Comparison of ENCODE assay signal across 8 cellular contexts in the genomic region with DNA sequence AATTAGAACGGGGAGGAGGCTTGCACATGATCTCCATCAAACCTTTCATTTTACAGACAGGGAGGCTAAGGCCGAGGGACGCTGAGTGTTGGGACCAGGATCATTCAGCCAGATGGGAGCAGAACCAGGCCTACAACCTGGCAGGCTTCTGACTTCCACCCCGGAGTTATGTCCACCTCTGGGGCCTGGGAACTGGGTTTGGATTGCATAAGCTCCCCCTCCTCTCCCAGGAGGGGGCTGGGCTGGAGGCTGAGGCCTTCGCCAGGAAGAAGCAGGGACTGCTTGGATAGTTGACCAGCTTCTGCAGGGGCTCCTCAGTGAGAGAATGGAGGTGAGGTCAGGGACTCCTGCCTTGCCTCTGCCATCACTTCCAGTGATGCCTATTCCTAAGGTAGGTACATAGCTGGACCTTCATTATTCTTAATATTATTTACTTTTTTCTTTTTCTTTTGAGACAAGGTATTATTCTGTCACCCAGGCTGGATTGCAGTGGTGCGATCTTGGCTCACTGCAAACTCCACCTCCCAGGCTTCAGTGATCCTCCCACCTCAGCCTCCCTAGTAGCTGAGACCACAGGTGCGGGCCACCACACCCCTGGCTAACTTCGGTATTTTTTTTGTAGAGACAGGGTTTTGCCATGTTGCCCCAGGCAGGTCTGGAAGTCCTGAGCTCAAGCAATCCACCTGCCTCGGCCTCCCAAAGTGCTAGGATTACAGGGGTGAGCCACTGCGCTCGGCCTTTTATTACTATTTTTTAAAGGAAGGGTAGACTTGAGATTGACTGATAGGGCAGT. TPM values are rescaled to one million over a fixed set of nuclear protein-coding genes. Genes with fewer than 3 reads are reported as not detected.
A peak's percentile ranks its signal among the peaks of the same experiment; 100 is the strongest.
DNase-seq lines count a peak whose midpoint lies in the region; ATAC-seq and TF ChIP-seq lines count a peak whose summit lies in the region.

No MANE protein-coding gene starts in this region.

- H4K5ac ChIP-seq in mesendoderm (ENCODE audit: low read length), result no peak overlapping the region

- peak overlapping the region; percentile 85 to 97 (median 91) for H3K4me3 Mint-ChIP-seq in CD4-positive, alpha-beta memory T cell
- H3K4me3 Mint-ChIP-seq in activated naive CD8-positive, alpha-beta T cell treated with anti-CD3 and anti-CD28 coated beads for 36 hours, result peak overlapping the region; percentile 95

- no peak overlapping the region for H2BK120ac ChIP-seq in mesendoderm (ENCODE audit: low read depth, low read length)

- CTCF ChIA-PET in CD4-positive, alpha-beta memory T cell (lab: Charles Lee; ENCODE audit: partially characterized antibody), result interaction anchor here (1.5 to 2.3 kb wide), 4 partner anchors 72 to 398 kb away, joined by 5 to 17 read pairs (median 8); no protein-coding TSS in a partner anchor

- H3K9me3 ChIP-seq in CD4-positive, alpha-beta memory T cell (ENCODE audit: control insufficient read depth in 1 of 2, low read length in 2 of 2), result no peaks in the 10 kb centered on the region
- H3K9me3 ChIP-seq in aorta (ENCODE audit: control insufficient read depth, low read length), result no peaks in the 10 kb centered on the region

- no peaks in the 10 kb centered on the region for H3K79me1 ChIP-seq in mesendoderm (ENCODE audit: low read length)

- H3K27me3 ChIP-seq in CD4-positive, alpha-beta memory T cell (ENCODE audit: insufficient read depth, low read length), result no peaks in the 10 kb centered on the region
- H3K27me3 ChIP-seq in HL-60 (ENCODE audit: insufficient read depth, poor library complexity, severe bottlenecking), result no peaks in the 10 kb centered on the region
- no peaks in the 10 kb centered on the region for H3K27me3 ChIP-seq in mesendoderm (ENCODE audit: insufficient read depth, low read length, poor library complexity)
- no peaks in the 10 kb centered on the region for H3K27me3 ChIP-seq in aorta (ENCODE audit: control insufficient read depth in 1 of 2, insufficient read depth in 2 of 2, low read length in 1 of 2)

- no peak for DNase-seq in CD4-positive, alpha-beta memory T cell
- DNase-seq in HL-60 (ENCODE audit: low read depth in 1 of 2, low spot score in 1 of 2) (no peak), mesendoderm (peak; percentile 55), aorta (no peak), A172 (ENCODE audit: low spot score) (no peak), NCI-H2081 treated with DMSO at 0.1 percent for 48 hours (lab: John Stamatoyannopoulos, UW) (no peak)
- no peak for DNase-seq in activated naive CD8-positive, alpha-beta T cell treated with anti-CD3 and anti-CD28 coated beads for 36 hours

- H3K27ac ChIP-seq in CD4-positive, alpha-beta memory T cell (ENCODE audit: low read depth, low read length), result peak overlapping the region; percentile 57
- peak overlapping the region; percentile 84 for H3K27ac ChIP-seq in HL-60 (replicated peaks)
- no peak overlapping the region for H3K27ac ChIP-seq in mesendoderm (ENCODE audit: low read depth, low read length)
- no peak overlapping the region for H3K27ac ChIP-seq in aorta (ENCODE audit: low read depth in 1 of 2, low read length in 2 of 2)

- H2BK5ac ChIP-seq in mesendoderm (ENCODE audit: low read length), result no peak overlapping the region

- H3K56ac ChIP-seq in mesendoderm (ENCODE audit: low read length), result peak overlapping the region; percentile 53

- peaks cover 3% of the 10 kb centered on the region for H3K36me3 ChIP-seq in CD4-positive, alpha-beta memory T cell (ENCODE audit: insufficient read depth, low read length)
- H3K36me3 ChIP-seq in mesendoderm (ENCODE audit: control insufficient read depth, insufficient read depth, low read length), result no peaks in the 10 kb centered on the region
- H3K36me3 ChIP-seq in aorta (ENCODE audit: control insufficient read depth in 1 of 2, insufficient read depth in 2 of 2, low read length in 1 of 2), result no peaks in the 10 kb centered on the region

- H3K18ac ChIP-seq in mesendoderm (ENCODE audit: low read length), result no peak overlapping the region

- intact Hi-C loops in CD4-positive, alpha-beta memory T cell (cut with micrococcal nuclease), result loop anchor here (5.0 to 10.0 kb wide), 2 partner anchors 401 to 872 kb away; a partner anchor contains a TSS
- intact Hi-C loops in aorta (cut with DNase I), result no loop called here

- H2AK5ac ChIP-seq in mesendoderm (ENCODE audit: low read length), result no peak overlapping the region

- no peaks in the 10 kb centered on the region for H3K9me3 Mint-ChIP-seq in CD4-positive, alpha-beta memory T cell
- H3K9me3 Mint-ChIP-seq in activated naive CD8-positive, alpha-beta T cell treated with anti-CD3 and anti-CD28 coated beads for 36 hours, result no peaks in the 10 kb centered on the region

- peaks cover 24 to 42% (median 34%) of the 10 kb centered on the region in 4 donors for H3K4me1 Mint-ChIP-seq in CD4-positive, alpha-beta memory T cell
- peaks cover 24% of the 10 kb centered on the region for H3K4me1 Mint-ChIP-seq in activated naive CD8-positive, alpha-beta T cell treated with anti-CD3 and anti-CD28 coated beads for 36 hours

- no peaks in the 10 kb centered on the region for H3K79me2 ChIP-seq in mesendoderm (ENCODE audit: control insufficient read depth, insufficient read depth, low read length)

- no peak for ATAC-seq in aorta (ENCODE audit: low FRiP score)
- ATAC-seq in HG03135 (IDR thresholded peaks at IDR 0.05; ENCODE audit: unreplicated experiment), result no peak

- TF ChIP-seq CTCF in HL-60 (IDR thresholded peaks at IDR 0.05; ENCODE audit: insufficient read depth, low read length), result no peak

- peak overlapping the region; percentile 36 to 93 (median 79) for H3K27ac Mint-ChIP-seq in CD4-positive, alpha-beta memory T cell
- peak overlapping the region; percentile 93 for H3K27ac Mint-ChIP-seq in activated naive CD8-positive, alpha-beta T cell treated with anti-CD3 and anti-CD28 coated beads for 36 hours

- peaks cover 32% of the 10 kb centered on the region for H3K4me1 ChIP-seq in CD4-positive, alpha-beta memory T cell (ENCODE audit: insufficient read depth, low read length)
- H3K4me1 ChIP-seq in mesendoderm (ENCODE audit: control insufficient read depth, low read depth, low read length), result no peaks in the 10 kb centered on the region
- no peaks in the 10 kb centered on the region for H3K4me1 ChIP-seq in aorta (ENCODE audit: control insufficient read depth in 1 of 2, insufficient read depth in 2 of 2, low read length in 2 of 2)

- POLR2A ChIA-PET in CD4-positive, alpha-beta memory T cell (lab: Charles Lee; ENCODE audit: partially characterized antibody), result interaction anchor here (1.7 to 3.0 kb wide), 3 partner anchors 12 to 98 kb away, joined by 6 to 38 read pairs (median 7); a partner anchor contains a TSS

- H3K4me2 ChIP-seq in mesendoderm (ENCODE audit: low read length), result peak overlapping the region; percentile 0

- H3K23ac ChIP-seq in mesendoderm (ENCODE audit: low read length), result no peak overlapping the region

- H3K4ac ChIP-seq in mesendoderm (ENCODE audit: low read depth, low read length), result no peak overlapping the region

- no CpG with 5 or more reads among the region's 11 CpGs for WGBS in mesendoderm (ENCODE audit: extremely low coverage, insufficient coverage, low lambda C conversion rate)
- WGBS in aorta, 2 donors, result 92 to 93% methylated on average over 11 of the region's 11 CpGs

- H3K27me3 Mint-ChIP-seq in CD4-positive, alpha-beta memory T cell, result no peaks in the 10 kb centered on the region
- no peaks in the 10 kb centered on the region for H3K27me3 Mint-ChIP-seq in activated naive CD8-positive, alpha-beta T cell treated with anti-CD3 and anti-CD28 coated beads for 36 hours

- H3K4me3 ChIP-seq in CD4-positive, alpha-beta memory T cell (ENCODE audit: low read length in 2 of 2), result peak overlapping the region; percentile 43 to 61
- H3K4me3 ChIP-seq in HL-60 (replicated peaks; ENCODE audit: insufficient read depth, low read length), result peak overlapping the region; percentile 80
- H3K4me3 ChIP-seq in mesendoderm (ENCODE audit: low read length), result no peak overlapping the region
- H3K4me3 ChIP-seq in aorta (ENCODE audit: low read length in 2 of 2), result no peak overlapping the region

- no peak overlapping the region for H2BK15ac ChIP-seq in mesendoderm (replicated peaks; ENCODE audit: low read depth)

- no peak overlapping the region for H4K8ac ChIP-seq in mesendoderm (ENCODE audit: low read depth, low read length)

- peak overlapping the region; percentile 0 for H3K9ac ChIP-seq in mesendoderm (ENCODE audit: low read length)

- peaks cover 0 to 3% of the 10 kb centered on the region in 2 donors for H3K36me3 Mint-ChIP-seq in CD4-positive, alpha-beta memory T cell
- peaks cover 13% of the 10 kb centered on the region for H3K36me3 Mint-ChIP-seq in activated naive CD8-positive, alpha-beta T cell treated with anti-CD3 and anti-CD28 coated beads for 36 hours

RNA-seq across cellular contexts. Expression of a gene that starts 1.3 kb away (rescaled TPM):
- 1 to 10 TPM; 8.4 to 8.7 TPM for total RNA-seq in CD4-positive, alpha-beta memory T cell
- 10 to 100 TPM; 24.3 to 26.4 TPM for polyA plus RNA-seq in CD4-positive, alpha-beta memory T cell
- 10 to 100 TPM; 31.6 to 33.0 TPM for total RNA-seq in activated naive CD8-positive, alpha-beta T cell treated with anti-CD3 and anti-CD28 coated beads for 36 hours
- polyA plus RNA-seq in mesendoderm (2013, experiment 1 of 2), result 7.2 TPM
- 8.3 TPM for polyA plus RNA-seq in mesendoderm (2013, experiment 2 of 2)
- 1 to 10 TPM; 4.5 to 5.6 TPM for total RNA-seq in aorta
- polyA plus RNA-seq in aorta, result 1 to 10 TPM in 1 of 2 donors, under 1 TPM in 1; 0.72 to 7.3 TPM
- total RNA-seq in A172 (2014; rRNA removed; shearing (Covaris generic)), result 23.2 and 28.9 TPM in 2 replicates

Comparison
In these comparisons a context has a peak if more than half of its experiments do, and no peak if none do; other contexts are left out.
1. H3K27ac ChIP-seq: peak in CD4-positive, alpha-beta memory T cell (single experiment) and HL-60 (single experiment); none in mesendoderm (single experiment) and aorta (0 of 2).
2. H3K4me3 ChIP-seq: peak in CD4-positive, alpha-beta memory T cell (2 of 2) and HL-60 (single experiment); none in mesendoderm (single experiment) and aorta (0 of 2).